ENCODE assay signal across 1 cellular context in the genomic region with DNA sequence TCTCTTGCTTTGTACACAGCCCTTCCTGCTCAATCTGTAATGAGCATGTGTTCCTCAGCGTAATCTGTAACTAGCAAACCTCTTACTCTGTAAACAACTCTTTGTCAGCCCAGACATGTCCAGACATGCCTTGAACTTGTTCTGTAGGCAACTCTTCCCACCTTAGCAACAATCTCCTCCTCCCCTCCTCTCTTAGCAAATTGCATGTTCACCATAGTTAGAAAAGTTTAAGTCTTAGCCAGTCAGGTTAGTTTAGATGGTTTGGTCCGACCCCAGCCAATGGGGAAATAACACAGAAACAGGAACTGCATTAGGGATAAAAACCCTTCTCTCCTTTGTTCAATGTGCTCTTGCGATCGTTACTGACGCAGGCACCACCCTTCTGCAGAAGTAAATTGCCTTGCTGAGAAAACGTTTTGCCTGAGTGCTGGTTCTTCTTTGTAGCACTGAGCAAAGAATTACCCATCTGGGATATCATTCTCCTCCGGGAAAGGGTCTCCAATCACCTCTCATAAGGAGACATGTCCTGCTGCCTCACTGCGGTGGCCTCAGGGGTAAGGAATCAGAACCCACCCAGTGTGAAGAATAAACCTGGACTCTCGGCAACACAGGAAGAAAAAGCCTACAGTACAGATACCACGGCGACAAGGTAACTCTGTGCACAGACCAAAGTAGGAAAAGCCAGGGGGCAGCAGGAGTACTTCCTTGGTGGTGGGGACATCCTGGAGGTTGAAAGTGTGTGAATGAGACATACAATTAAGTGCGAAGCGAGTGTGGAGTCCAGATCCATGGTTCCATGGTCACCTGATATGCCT.
TF ChIP-seq lines count a peak whose summit lies in the region.

No MANE protein-coding gene starts in this region.

TF ChIP-seq in K562, 482 proteins besides CTCF, POLR2A, EP300 and RAD21 (continued from another document):
- TF ChIP-seq, protein P1, sequence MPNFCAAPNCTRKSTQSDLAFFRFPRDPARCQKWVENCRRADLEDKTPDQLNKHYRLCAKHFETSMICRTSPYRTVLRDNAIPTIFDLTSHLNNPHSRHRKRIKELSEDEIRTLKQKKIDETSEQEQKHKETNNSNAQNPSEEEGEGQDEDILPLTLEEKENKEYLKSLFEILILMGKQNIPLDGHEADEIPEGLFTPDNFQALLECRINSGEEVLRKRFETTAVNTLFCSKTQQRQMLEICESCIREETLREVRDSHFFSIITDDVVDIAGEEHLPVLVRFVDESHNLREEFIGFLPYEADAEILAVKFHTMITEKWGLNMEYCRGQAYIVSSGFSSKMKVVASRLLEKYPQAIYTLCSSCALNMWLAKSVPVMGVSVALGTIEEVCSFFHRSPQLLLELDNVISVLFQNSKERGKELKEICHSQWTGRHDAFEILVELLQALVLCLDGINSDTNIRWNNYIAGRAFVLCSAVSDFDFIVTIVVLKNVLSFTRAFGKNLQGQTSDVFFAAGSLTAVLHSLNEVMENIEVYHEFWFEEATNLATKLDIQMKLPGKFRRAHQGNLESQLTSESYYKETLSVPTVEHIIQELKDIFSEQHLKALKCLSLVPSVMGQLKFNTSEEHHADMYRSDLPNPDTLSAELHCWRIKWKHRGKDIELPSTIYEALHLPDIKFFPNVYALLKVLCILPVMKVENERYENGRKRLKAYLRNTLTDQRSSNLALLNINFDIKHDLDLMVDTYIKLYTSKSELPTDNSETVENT (CRISPR knock-in tag; IDR thresholded peaks at IDR 0.05), result no peak
- TF ChIP-seq ZNF561 (CRISPR knock-in tag; conservative IDR thresholded peaks at IDR 0.05) (peak; percentile 85), XRCC3 (IDR thresholded peaks at IDR 0.05) (peak; percentile 76), CREM (IDR thresholded peaks at IDR 0.05; ENCODE audit: low read depth) (no peak), MCM3 (IDR thresholded peaks at IDR 0.05) (no peak), FOXA3 (CRISPR knock-in tag; conservative IDR thresholded peaks at IDR 0.05 in 1 of 2, IDR thresholded peaks at IDR 0.05 in 1 of 2) (peak in 1 of 2 experiments; percentile 58; a peak in 1 of 4 replicates), ZKSCAN8 (CRISPR knock-in tag; IDR thresholded peaks at IDR 0.05) (no peak), NCOA1 (IDR thresholded peaks at IDR 0.05; ENCODE audit: low read depth) (no peak), CBFA2T2 (conservative IDR thresholded peaks at IDR 0.05) (no peak), TCF7L2 (IDR thresholded peaks at IDR 0.05; ENCODE audit: low read depth, low read length) (no peak), TRIM24 (IDR thresholded peaks at IDR 0.05) (peak in 1 of 2 experiments; percentile 59; a peak in 1 of 4 replicates)
- TF ChIP-seq, protein P2, sequence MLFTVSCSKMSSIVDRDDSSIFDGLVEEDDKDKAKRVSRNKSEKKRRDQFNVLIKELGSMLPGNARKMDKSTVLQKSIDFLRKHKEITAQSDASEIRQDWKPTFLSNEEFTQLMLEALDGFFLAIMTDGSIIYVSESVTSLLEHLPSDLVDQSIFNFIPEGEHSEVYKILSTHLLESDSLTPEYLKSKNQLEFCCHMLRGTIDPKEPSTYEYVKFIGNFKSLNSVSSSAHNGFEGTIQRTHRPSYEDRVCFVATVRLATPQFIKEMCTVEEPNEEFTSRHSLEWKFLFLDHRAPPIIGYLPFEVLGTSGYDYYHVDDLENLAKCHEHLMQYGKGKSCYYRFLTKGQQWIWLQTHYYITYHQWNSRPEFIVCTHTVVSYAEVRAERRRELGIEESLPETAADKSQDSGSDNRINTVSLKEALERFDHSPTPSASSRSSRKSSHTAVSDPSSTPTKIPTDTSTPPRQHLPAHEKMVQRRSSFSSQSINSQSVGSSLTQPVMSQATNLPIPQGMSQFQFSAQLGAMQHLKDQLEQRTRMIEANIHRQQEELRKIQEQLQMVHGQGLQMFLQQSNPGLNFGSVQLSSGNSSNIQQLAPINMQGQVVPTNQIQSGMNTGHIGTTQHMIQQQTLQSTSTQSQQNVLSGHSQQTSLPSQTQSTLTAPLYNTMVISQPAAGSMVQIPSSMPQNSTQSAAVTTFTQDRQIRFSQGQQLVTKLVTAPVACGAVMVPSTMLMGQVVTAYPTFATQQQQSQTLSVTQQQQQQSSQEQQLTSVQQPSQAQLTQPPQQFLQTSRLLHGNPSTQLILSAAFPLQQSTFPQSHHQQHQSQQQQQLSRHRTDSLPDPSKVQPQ (CRISPR knock-in tag; IDR thresholded peaks at IDR 0.05; ENCODE audit: borderline replicate concordance), result no peak
